1 cellular context compared by ENCODE assay signal in genomic region chr12:76863811-76864210, GRCh38.
TF ChIP-seq lines count a peak whose summit lies in the region.

No MANE protein-coding gene starts in this region.

TF ChIP-seq in K562, 482 proteins besides CTCF, POLR2A, EP300 and RAD21 (continued from another document):
- TF ChIP-seq DDX20 (tag; IDR thresholded peaks at IDR 0.05; ENCODE audit: low read depth) (no peak), MYNN (IDR thresholded peaks at IDR 0.05) (no peak), MYNN (CRISPR knock-in tag; IDR thresholded peaks at IDR 0.05) (no peak), ZNF512 (tag; IDR thresholded peaks at IDR 0.05) (no peak), HMG20A (CRISPR knock-in tag; conservative IDR thresholded peaks at IDR 0.05) (no peak), DIDO1 (tag; IDR thresholded peaks at IDR 0.05; ENCODE audit: low read depth) (no peak), ZFP36 (IDR thresholded peaks at IDR 0.05; ENCODE audit: low read depth, low read length, partially characterized antibody) (no peak), GTF3C2 (IDR thresholded peaks at IDR 0.05; ENCODE audit: borderline replicate concordance, extremely low read depth, insufficient read length) (no peak)
TF ChIP-seq in K562: peak in this region for 0.
